Comparison of ENCODE assay signal across 1 cellular context in the genomic region with DNA sequence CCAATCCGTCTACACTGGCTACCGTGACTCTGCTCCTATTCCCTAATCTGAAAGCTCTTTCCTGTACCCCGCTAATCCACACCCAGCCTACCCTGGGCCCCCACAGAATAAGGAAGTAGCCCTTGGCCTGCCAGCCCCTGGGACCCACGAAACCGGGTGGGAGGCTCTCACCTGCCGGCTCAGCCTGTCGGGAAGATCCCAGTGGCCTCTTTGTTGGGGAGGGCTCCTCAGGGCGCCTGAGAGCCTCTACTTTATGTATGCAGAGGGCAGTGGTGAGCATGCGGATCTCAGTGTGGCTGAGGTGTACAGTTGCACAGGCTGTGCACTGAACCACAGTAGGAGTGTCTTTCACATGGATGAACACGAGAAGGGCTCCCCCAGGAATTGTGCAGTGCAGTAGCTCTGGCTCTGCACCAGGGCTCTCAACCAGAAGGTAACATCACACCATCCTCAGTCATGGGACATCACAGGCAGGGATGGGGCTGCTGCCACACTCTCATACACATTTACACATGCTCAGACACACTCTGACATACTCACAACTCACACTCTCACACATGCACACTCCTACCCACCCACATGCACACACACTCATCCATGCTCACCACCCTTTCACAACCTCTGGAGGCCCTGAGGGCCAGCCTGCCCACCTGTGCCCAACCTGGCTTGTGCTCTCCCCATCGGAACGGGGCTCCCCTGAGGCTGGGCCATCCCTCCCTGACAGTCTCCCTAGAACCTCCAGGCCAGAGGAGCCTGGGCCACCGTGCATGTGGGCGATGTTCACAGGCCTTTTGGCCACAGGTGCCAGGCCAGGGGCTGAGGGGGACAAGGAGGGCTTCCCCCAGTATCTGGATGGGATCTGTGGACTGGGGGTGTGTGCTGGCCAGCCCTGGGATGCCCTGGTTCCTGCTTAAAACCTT.
TF ChIP-seq lines count a peak whose summit lies in the region.

No MANE protein-coding gene starts in this region.

TF ChIP-seq in SK-N-SH treated with all-trans-retinoic acid at 6 μM for 48 hours, 23 proteins besides CTCF, POLR2A, EP300 and RAD21 (continued from another document):
- TF ChIP-seq TCF4 (CRISPR knock-in tag; IDR thresholded peaks at IDR 0.05; ENCODE audit: borderline replicate concordance) (no peak), ZFP30 (CRISPR knock-in tag; IDR thresholded peaks at IDR 0.05) (no peak), OSR1 (CRISPR knock-in tag; IDR thresholded peaks at IDR 0.05) (no peak), ZFP3 (CRISPR knock-in tag; IDR thresholded peaks at IDR 0.05) (no peak), ZNF8 (CRISPR knock-in tag; IDR thresholded peaks at IDR 0.05) (no peak), CSDC2 (CRISPR knock-in tag; IDR thresholded peaks at IDR 0.05) (no peak), ESRRG (CRISPR knock-in tag; IDR thresholded peaks at IDR 0.05) (no peak)
- TF ChIP-seq, protein P1, sequence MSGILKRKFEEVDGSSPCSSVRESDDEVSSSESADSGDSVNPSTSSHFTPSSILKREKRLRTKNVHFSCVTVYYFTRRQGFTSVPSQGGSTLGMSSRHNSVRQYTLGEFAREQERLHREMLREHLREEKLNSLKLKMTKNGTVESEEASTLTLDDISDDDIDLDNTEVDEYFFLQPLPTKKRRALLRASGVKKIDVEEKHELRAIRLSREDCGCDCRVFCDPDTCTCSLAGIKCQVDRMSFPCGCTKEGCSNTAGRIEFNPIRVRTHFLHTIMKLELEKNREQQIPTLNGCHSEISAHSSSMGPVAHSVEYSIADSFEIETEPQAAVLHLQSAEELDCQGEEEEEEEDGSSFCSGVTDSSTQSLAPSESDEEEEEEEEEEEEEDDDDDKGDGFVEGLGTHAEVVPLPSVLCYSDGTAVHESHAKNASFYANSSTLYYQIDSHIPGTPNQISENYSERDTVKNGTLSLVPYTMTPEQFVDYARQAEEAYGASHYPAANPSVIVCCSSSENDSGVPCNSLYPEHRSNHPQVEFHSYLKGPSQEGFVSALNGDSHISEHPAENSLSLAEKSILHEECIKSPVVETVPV (CRISPR knock-in tag; IDR thresholded peaks at IDR 0.05), result no peak
- TF ChIP-seq, protein P2, sequence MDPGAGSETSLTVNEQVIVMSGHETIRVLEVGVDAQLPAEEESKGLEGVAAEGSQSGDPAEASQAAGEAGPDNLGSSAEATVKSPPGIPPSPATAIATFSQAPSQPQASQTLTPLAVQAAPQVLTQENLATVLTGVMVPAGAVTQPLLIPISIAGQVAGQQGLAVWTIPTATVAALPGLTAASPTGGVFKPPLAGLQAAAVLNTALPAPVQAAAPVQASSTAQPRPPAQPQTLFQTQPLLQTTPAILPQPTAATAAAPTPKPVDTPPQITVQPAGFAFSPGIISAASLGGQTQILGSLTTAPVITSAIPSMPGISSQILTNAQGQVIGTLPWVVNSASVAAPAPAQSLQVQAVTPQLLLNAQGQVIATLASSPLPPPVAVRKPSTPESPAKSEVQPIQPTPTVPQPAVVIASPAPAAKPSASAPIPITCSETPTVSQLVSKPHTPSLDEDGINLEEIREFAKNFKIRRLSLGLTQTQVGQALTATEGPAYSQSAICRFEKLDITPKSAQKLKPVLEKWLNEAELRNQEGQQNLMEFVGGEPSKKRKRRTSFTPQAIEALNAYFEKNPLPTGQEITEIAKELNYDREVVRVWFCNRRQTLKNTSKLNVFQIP (CRISPR knock-in tag; IDR thresholded peaks at IDR 0.05; ENCODE audit: borderline replicate concordance, low read depth), result no peak
